ENCODE assay signal across 21 cellular contexts in the genomic region with DNA sequence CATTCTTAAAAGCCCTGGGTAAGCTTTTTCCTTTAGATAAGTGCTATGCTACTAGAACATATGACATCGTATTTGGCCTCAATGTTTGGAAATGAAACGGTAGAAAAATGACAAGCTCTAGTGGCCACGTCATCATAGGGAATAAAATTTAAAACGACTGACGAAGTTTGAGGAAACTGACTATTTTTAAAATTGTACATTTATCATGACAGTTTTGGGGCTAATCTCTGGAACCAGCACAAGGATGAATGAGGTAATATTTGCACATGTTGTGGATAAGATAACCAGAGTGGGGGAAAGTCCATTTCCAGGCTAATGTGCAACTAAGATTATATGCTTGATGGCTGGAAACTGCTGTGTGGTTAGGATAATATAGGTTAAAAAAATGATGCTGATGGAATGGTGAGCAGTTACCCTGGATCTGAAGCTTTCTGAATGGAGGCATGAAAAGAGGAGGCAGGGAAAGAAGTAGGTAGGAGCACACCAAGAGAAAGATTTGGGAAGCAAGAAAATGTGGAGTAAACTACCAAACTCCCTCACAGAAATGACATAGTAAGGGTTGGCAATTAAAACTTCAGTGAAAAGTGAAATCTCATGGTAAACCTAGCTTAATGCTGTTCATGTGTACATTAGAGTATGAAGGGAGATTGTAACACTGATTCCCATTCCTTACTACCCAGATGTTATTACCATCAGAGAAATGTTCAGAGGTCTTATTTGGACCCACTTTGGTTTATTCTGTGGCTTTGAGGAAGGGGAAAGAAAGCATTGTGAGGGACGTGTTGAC. TPM values are rescaled to one million over a fixed set of nuclear protein-coding genes. Genes with fewer than 3 reads are reported as not detected.
A peak's percentile ranks its signal among the peaks of the same experiment; 100 is the strongest.
DNase-seq lines count a peak whose midpoint lies in the region; ATAC-seq and TF ChIP-seq lines count a peak whose summit lies in the region.
"Had no signal": no experiment of that assay in that cellular context is flagged by ENCODE, and none has a peak within 500 bp of the region (broad histone marks: within the 10 kb centered on the region; RNA-seq: fewer than 3 reads in every experiment).

No MANE protein-coding gene starts in this region.

- H3K9ac ChIP-seq in smooth muscle cell (ENCODE audit: low read depth), result no peak overlapping the region

- no peak for TF ChIP-seq POLR2A in body of pancreas (IDR thresholded peaks at IDR 0.05)

- H3K4me1 ChIP-seq in body of pancreas (peaks cover 12% of the 10 kb centered on the region), smooth muscle cell (ENCODE audit: low read depth) (no peaks in the 10 kb centered on the region)
- H3K4me1 ChIP-seq in CD8-positive, alpha-beta T cell (ENCODE audit: insufficient read depth, low read length), result no peaks in the 10 kb centered on the region
- H3K4me1 ChIP-seq: psoas muscle, tibial nerve had no signal

- H3K9me3 ChIP-seq in body of pancreas (no peaks in the 10 kb centered on the region), smooth muscle cell (replicated peaks; ENCODE audit: low read depth) (no peaks in the 10 kb centered on the region)
- no peaks in the 10 kb centered on the region for H3K9me3 ChIP-seq in CD8-positive, alpha-beta T cell (ENCODE audit: low read length)
- H3K9me3 ChIP-seq: psoas muscle, tibial nerve had no signal

- H3K27me3 Mint-ChIP-seq in CD8-positive, alpha-beta T cell (ENCODE audit: low read depth), result peaks cover 16% of the 10 kb centered on the region

- H3K27ac Mint-ChIP-seq in CD8-positive, alpha-beta T cell, result no peak overlapping the region
- H3K27ac Mint-ChIP-seq: stimulated activated naive CD8-positive, alpha-beta T cell treated with anti-CD3 and anti-CD28 coated beads, Interleukin-15, amount 100 ng/mL, for 72 hours had no signal

- H2AFZ ChIP-seq in smooth muscle cell (ENCODE audit: low read depth), result peak overlapping the region; percentile 24

- POLR2A ChIA-PET in CD8-positive, alpha-beta T cell (lab: Charles Lee), result no interaction called here

- intact Hi-C loops in body of pancreas (cut with DNase I), result no loop called here
- intact Hi-C loops in CD8-positive, alpha-beta T cell (cut with DNase I, micrococcal nuclease), result no loop called here

- ATAC-seq in body of pancreas, result peak; percentile 88
- ATAC-seq in CD8-positive, alpha-beta T cell, result no peak
- ATAC-seq: psoas muscle; stimulated activated naive CD8-positive, alpha-beta T cell treated with anti-CD3 and anti-CD28 coated beads, Interleukin-15, amount 100 ng/mL, for 72 hours had no signal

- no peaks in the 10 kb centered on the region for H3K9me3 Mint-ChIP-seq in CD8-positive, alpha-beta T cell

- H3K36me3 ChIP-seq in body of pancreas (replicated peaks in 1 of 2; ENCODE audit: insufficient read depth in 1 of 2, low read depth in 2 of 2) (no peaks in the 10 kb centered on the region), smooth muscle cell (ENCODE audit: low read depth) (no peaks in the 10 kb centered on the region)
- H3K36me3 ChIP-seq in CD8-positive, alpha-beta T cell (ENCODE audit: insufficient read depth, low read length), result no peaks in the 10 kb centered on the region
- H3K36me3 ChIP-seq: tibial nerve had no signal

- H4K20me1 ChIP-seq in smooth muscle cell (ENCODE audit: low read depth), result no peaks in the 10 kb centered on the region

- no peaks in the 10 kb centered on the region for H3K36me3 Mint-ChIP-seq in CD8-positive, alpha-beta T cell

- no peaks in the 10 kb centered on the region for H3F3A ChIP-seq in smooth muscle cell (ENCODE audit: low read depth)

- H3K27ac ChIP-seq in body of pancreas (peak overlapping the region in 1 of 4 donors; percentile 3), smooth muscle cell (ENCODE audit: low read depth) (no peak overlapping the region)
- no peak overlapping the region for H3K27ac ChIP-seq in CD8-positive, alpha-beta T cell (ENCODE audit: low read depth, low read length)
- H3K27ac ChIP-seq: psoas muscle, VCaP had no signal

- H3K79me2 ChIP-seq in smooth muscle cell (ENCODE audit: low read depth), result no peaks in the 10 kb centered on the region

- CTCF ChIA-PET in CD8-positive, alpha-beta T cell (lab: Charles Lee), result no interaction called here

- H3K4me1 Mint-ChIP-seq in CD8-positive, alpha-beta T cell (ENCODE audit: low read depth), result no peaks in the 10 kb centered on the region
- H3K4me1 Mint-ChIP-seq: stimulated activated naive CD8-positive, alpha-beta T cell treated with anti-CD3 and anti-CD28 coated beads, Interleukin-15, amount 100 ng/mL, for 72 hours had no signal

- H3K4me3 Mint-ChIP-seq in CD8-positive, alpha-beta T cell, result no peak overlapping the region
- H3K4me3 Mint-ChIP-seq: stimulated activated naive CD8-positive, alpha-beta T cell treated with anti-CD3 and anti-CD28 coated beads, Interleukin-15, amount 100 ng/mL, for 72 hours had no signal

- H3K4me3 ChIP-seq in body of pancreas (no peak overlapping the region), smooth muscle cell (peak overlapping the region; percentile 26)
- no peak overlapping the region for H3K4me3 ChIP-seq in CD8-positive, alpha-beta T cell (ENCODE audit: low read depth, low read length)
- H3K4me3 ChIP-seq: psoas muscle, tibial nerve had no signal

- TF ChIP-seq CTCF in body of pancreas (IDR thresholded peaks at IDR 0.05), result no peak
- no peak for TF ChIP-seq CTCF in smooth muscle cell (IDR thresholded peaks at IDR 0.05; ENCODE audit: borderline replicate concordance, insufficient read depth, poor library complexity, severe bottlenecking)
- no peak for TF ChIP-seq CTCF in CD8-positive, alpha-beta T cell (IDR thresholded peaks at IDR 0.05)

- 5 to 11% methylated on average over 6 of the region's 6 CpGs for WGBS in body of pancreas, 2 donors
- WGBS in smooth muscle cell (ENCODE audit: low lambda C conversion rate), result 66% methylated on average over 6 of the region's 6 CpGs

- H3K4me2 ChIP-seq in smooth muscle cell, result no peak overlapping the region

- H3K27me3 ChIP-seq in body of pancreas, result no peaks in the 10 kb centered on the region
- H3K27me3 ChIP-seq in smooth muscle cell (ENCODE audit: low read depth), result no peaks in the 10 kb centered on the region
- H3K27me3 ChIP-seq in CD8-positive, alpha-beta T cell (ENCODE audit: insufficient read depth, low read length), result no peaks in the 10 kb centered on the region
- H3K27me3 ChIP-seq: tibial nerve had no signal

- DNase-seq in OCI-M1 (lab: John Stamatoyannopoulos, UW) (peak; percentile 97), body of pancreas (peak in 1 of 4 donors; percentile 10), inferior parietal cortex (ENCODE audit: extremely low spot score) (peak; percentile 21), smooth muscle cell (lab: John Stamatoyannopoulos, UW; ENCODE audit: unreplicated experiment) (no peak), cerebellum (ENCODE audit: low spot score) (no peak), NCI-H2081 (lab: John Stamatoyannopoulos, UW) (no peak)
- no peak for DNase-seq in CD8-positive, alpha-beta T cell
- DNase-seq: activated CD4-positive, alpha-beta T cell treated with anti-CD3 and anti-CD28 coated beads for 48 hours; activated effector memory CD4-positive, alpha-beta T cell treated with anti-CD3 and anti-CD28 coated beads, Interleukin-2, amount 50 U/mL, for 16 hours; activated T-cell treated with anti-CD3 and anti-CD28 coated beads, Interleukin-2, amount 50 U/mL, for 1 hour; C1 segment of cervical spinal cord; Kasumi-1; mesendoderm; NCI-H1436 treated with DMSO at 0.1 percent for 48 hours; NCI-H446 treated with DMSO at 0.1 percent for 48 hours; psoas muscle; stimulated activated CD8-positive, alpha-beta memory T cell treated with anti-CD3 and anti-CD28 coated beads, Interleukin-4, amount 100 ng/mL, for 48 hours; stimulated activated naive CD8-positive, alpha-beta T cell treated with anti-CD3 and anti-CD28 coated beads, Interleukin-15, amount 100 ng/mL, for 72 hours; T-helper 2 cell had no signal

RNA-seq across cellular contexts. Expression of a gene that starts 42.7 kb away (rescaled TPM):
- total RNA-seq in body of pancreas (1 to 10 TPM; 3.0 to 9.6 TPM), smooth muscle cell (8.0 and 11.1 TPM in 2 replicates), cerebellum (24.3 TPM)
- 4.1 and 5.7 TPM in 2 replicates for polyA plus RNA-seq in smooth muscle cell
- total RNA-seq in CD8-positive, alpha-beta T cell, result 1 to 10 TPM; 2.0 to 2.6 TPM

Comparison
In these comparisons a context has a peak if more than half of its experiments do, and no peak if none do; other contexts are left out.
1. DNase-seq: peak in OCI-M1 (single experiment) and inferior parietal cortex (single experiment); none in smooth muscle cell (single experiment), CD8-positive, alpha-beta T cell (0 of 7), cerebellum (single experiment) and NCI-H2081 (0 of 2).